ENCODE assay signal across 1 cellular context in genomic region chr1:15038232-15039016, GRCh38.
A peak's percentile ranks its signal among the peaks of the same experiment; 100 is the strongest.
TF ChIP-seq lines count a peak whose summit lies in the region.

No MANE protein-coding gene starts in this region.

TF ChIP-seq in K562, 482 proteins besides CTCF, POLR2A, EP300 and RAD21 (continued from another document and continues in another):
- TF ChIP-seq, protein P1, sequence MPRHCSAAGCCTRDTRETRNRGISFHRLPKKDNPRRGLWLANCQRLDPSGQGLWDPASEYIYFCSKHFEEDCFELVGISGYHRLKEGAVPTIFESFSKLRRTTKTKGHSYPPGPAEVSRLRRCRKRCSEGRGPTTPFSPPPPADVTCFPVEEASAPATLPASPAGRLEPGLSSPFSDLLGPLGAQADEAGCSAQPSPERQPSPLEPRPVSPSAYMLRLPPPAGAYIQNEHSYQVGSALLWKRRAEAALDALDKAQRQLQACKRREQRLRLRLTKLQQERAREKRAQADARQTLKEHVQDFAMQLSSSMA (CRISPR knock-in tag; IDR thresholded peaks at IDR 0.05), result no peak
- TF ChIP-seq HNRNPUL1 (IDR thresholded peaks at IDR 0.05; ENCODE audit: low read length) (no peak), BRF1 (IDR thresholded peaks at IDR 0.05; ENCODE audit: borderline replicate concordance, extremely low read depth, insufficient read length) (no peak), NR4A1 (CRISPR knock-in tag; IDR thresholded peaks at IDR 0.05) (no peak), NR4A1 (tag; IDR thresholded peaks at IDR 0.05) (no peak), BMI1 (IDR thresholded peaks at IDR 0.05; ENCODE audit: low read length) (no peak), E2F1 (CRISPR knock-in tag; IDR thresholded peaks at IDR 0.05) (no peak), NFATC3 (IDR thresholded peaks at IDR 0.05) (no peak), ZNF143 (CRISPR knock-in tag; IDR thresholded peaks at IDR 0.05) (no peak), PHF8 (IDR thresholded peaks at IDR 0.05; ENCODE audit: borderline replicate concordance, low read length) (no peak), CBX1 (IDR thresholded peaks at IDR 0.05; ENCODE audit: low read depth) (0 out of 2 replicates have a peak, but pooled peaks have one; percentile 36), RBM22 (IDR thresholded peaks at IDR 0.05; ENCODE audit: low read depth, low read length, poor library complexity, severe bottlenecking) (no peak), ELK3 (CRISPR knock-in tag; IDR thresholded peaks at IDR 0.05) (no peak), CTCFL (IDR thresholded peaks at IDR 0.05; ENCODE audit: borderline replicate concordance, insufficient read depth, low read depth, low read length, poor library complexity, severe bottlenecking) (peak; percentile 52), MYNN (IDR thresholded peaks at IDR 0.05) (0 out of 2 replicates have a peak, but pooled peaks have one; percentile 29), MYNN (CRISPR knock-in tag; IDR thresholded peaks at IDR 0.05) (no peak), FOXP1 (CRISPR knock-in tag; IDR thresholded peaks at IDR 0.05) (no peak), TSC22D4 (tag; IDR thresholded peaks at IDR 0.05) (no peak), GATAD2A (IDR thresholded peaks at IDR 0.05) (no peak), ZKSCAN8 (CRISPR knock-in tag; IDR thresholded peaks at IDR 0.05) (peak; percentile 100), COPS2 (conservative IDR thresholded peaks at IDR 0.05) (no peak), XRCC5 (IDR thresholded peaks at IDR 0.05; ENCODE audit: low read depth, low read length) (no peak), ZNF121 (CRISPR knock-in tag; conservative IDR thresholded peaks at IDR 0.05) (no peak; the same call in 1 of the 2 replicates), ZNF146 (CRISPR knock-in tag; IDR thresholded peaks at IDR 0.05; ENCODE audit: unreplicated experiment) (no peak), SAFB2 (IDR thresholded peaks at IDR 0.05; ENCODE audit: borderline replicate concordance, low read depth, low read length, severe bottlenecking) (no peak), TGIF2 (CRISPR knock-in tag; IDR thresholded peaks at IDR 0.05) (no peak), SMARCA4 (IDR thresholded peaks at IDR 0.05) (peak; percentile 44; the same call in 1 of the 2 replicates), SP1 (CRISPR knock-in tag; IDR thresholded peaks at IDR 0.05) (no peak), MAFF (IDR thresholded peaks at IDR 0.05; ENCODE audit: low read length) (no peak), KDM1A (IDR thresholded peaks at IDR 0.05) (peak; percentile 73 to 85), PTTG1 (tag; IDR thresholded peaks at IDR 0.05; ENCODE audit: low read depth) (no peak), XRCC3 (IDR thresholded peaks at IDR 0.05) (no peak), NR2F6 (CRISPR knock-in tag; IDR thresholded peaks at IDR 0.05) (no peak), ZNF232 (CRISPR knock-in tag; IDR thresholded peaks at IDR 0.05) (no peak), MXI1 (IDR thresholded peaks at IDR 0.05; ENCODE audit: low read depth, low read length) (no peak), MYC (IDR thresholded peaks at IDR 0.05; ENCODE audit: low read depth, low read length) (no peak), MYC (CRISPR knock-in tag; IDR thresholded peaks at IDR 0.05; ENCODE audit: borderline replicate concordance, low read depth) (no peak), MAFG (tag; conservative IDR thresholded peaks at IDR 0.05) (no peak), SMAD1 (IDR thresholded peaks at IDR 0.05; ENCODE audit: low read depth, low read length, partially characterized antibody) (no peak), RBM14 (IDR thresholded peaks at IDR 0.05; ENCODE audit: borderline replicate concordance, insufficient read depth, low read depth, low read length) (no peak), HDAC2 (IDR thresholded peaks at IDR 0.05) (peak; percentile 69; the same call in 1 of the 2 replicates), EHMT2 (IDR thresholded peaks at IDR 0.05) (no peak), U2AF2 (optimal IDR thresholded peaks at IDR 0.05; ENCODE audit: low read depth, low read length) (no peak), E2F5 (CRISPR knock-in tag; IDR thresholded peaks at IDR 0.05) (no peak), RNF2 (IDR thresholded peaks at IDR 0.05) (no peak), ZBTB43 (CRISPR knock-in tag; IDR thresholded peaks at IDR 0.05) (no peak), ARID1B (IDR thresholded peaks at IDR 0.05) (0 out of 2 replicates have a peak, but pooled peaks have one; percentile 20), ESRRB (CRISPR knock-in tag; IDR thresholded peaks at IDR 0.05; ENCODE audit: borderline replicate concordance) (no peak), HNRNPL (IDR thresholded peaks at IDR 0.05; ENCODE audit: low read depth, low read length) (0 out of 2 replicates have a peak, but pooled peaks have one; percentile 35), CBFB (CRISPR knock-in tag; IDR thresholded peaks at IDR 0.05) (no peak)
- TF ChIP-seq, protein P2, sequence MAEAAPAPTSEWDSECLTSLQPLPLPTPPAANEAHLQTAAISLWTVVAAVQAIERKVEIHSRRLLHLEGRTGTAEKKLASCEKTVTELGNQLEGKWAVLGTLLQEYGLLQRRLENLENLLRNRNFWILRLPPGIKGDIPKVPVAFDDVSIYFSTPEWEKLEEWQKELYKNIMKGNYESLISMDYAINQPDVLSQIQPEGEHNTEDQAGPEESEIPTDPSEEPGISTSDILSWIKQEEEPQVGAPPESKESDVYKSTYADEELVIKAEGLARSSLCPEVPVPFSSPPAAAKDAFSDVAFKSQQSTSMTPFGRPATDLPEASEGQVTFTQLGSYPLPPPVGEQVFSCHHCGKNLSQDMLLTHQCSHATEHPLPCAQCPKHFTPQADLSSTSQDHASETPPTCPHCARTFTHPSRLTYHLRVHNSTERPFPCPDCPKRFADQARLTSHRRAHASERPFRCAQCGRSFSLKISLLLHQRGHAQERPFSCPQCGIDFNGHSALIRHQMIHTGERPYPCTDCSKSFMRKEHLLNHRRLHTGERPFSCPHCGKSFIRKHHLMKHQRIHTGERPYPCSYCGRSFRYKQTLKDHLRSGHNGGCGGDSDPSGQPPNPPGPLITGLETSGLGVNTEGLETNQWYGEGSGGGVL (CRISPR knock-in tag; IDR thresholded peaks at IDR 0.05), result no peak
- TF ChIP-seq, protein P3, sequence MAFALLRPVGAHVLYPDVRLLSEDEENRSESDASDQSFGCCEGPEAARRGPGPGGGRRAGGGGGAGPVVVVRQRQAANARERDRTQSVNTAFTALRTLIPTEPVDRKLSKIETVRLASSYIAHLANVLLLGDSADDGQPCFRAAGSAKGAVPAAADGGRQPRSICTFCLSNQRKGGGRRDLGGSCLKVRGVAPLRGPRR (CRISPR knock-in tag; IDR thresholded peaks at IDR 0.05), result no peak
- TF ChIP-seq, protein P4, sequence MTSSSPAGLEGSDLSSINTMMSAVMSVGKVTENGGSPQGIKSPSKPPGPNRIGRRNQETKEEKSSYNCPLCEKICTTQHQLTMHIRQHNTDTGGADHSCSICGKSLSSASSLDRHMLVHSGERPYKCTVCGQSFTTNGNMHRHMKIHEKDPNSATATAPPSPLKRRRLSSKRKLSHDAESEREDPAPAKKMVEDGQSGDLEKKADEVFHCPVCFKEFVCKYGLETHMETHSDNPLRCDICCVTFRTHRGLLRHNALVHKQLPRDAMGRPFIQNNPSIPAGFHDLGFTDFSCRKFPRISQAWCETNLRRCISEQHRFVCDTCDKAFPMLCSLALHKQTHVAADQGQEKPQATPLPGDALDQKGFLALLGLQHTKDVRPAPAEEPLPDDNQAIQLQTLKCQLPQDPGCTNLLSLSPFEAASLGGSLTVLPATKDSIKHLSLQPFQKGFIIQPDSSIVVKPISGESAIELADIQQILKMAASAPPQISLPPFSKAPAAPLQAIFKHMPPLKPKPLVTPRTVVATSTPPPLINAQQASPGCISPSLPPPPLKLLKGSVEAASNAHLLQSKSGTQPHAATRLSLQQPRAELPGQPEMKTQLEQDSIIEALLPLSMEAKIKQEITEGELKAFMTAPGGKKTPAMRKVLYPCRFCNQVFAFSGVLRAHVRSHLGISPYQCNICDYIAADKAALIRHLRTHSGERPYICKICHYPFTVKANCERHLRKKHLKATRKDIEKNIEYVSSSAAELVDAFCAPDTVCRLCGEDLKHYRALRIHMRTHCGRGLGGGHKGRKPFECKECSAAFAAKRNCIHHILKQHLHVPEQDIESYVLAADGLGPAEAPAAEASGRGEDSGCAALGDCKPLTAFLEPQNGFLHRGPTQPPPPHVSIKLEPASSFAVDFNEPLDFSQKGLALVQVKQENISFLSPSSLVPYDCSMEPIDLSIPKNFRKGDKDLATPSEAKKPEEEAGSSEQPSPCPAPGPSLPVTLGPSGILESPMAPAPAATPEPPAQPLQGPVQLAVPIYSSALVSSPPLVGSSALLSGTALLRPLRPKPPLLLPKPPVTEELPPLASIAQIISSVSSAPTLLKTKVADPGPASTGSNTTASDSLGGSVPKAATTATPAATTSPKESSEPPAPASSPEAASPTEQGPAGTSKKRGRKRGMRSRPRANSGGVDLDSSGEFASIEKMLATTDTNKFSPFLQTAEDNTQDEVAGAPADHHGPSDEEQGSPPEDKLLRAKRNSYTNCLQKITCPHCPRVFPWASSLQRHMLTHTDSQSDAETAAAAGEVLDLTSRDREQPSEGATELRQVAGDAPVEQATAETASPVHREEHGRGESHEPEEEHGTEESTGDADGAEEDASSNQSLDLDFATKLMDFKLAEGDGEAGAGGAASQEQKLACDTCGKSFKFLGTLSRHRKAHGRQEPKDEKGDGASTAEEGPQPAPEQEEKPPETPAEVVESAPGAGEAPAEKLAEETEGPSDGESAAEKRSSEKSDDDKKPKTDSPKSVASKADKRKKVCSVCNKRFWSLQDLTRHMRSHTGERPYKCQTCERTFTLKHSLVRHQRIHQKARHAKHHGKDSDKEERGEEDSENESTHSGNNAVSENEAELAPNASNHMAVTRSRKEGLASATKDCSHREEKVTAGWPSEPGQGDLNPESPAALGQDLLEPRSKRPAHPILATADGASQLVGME (CRISPR knock-in tag; IDR thresholded peaks at IDR 0.05), result no peak
- TF ChIP-seq, protein P5, sequence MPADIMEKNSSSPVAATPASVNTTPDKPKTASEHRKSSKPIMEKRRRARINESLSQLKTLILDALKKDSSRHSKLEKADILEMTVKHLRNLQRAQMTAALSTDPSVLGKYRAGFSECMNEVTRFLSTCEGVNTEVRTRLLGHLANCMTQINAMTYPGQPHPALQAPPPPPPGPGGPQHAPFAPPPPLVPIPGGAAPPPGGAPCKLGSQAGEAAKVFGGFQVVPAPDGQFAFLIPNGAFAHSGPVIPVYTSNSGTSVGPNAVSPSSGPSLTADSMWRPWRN (IDR thresholded peaks at IDR 0.05; ENCODE audit: low read depth), result no peak
- TF ChIP-seq, protein P6, sequence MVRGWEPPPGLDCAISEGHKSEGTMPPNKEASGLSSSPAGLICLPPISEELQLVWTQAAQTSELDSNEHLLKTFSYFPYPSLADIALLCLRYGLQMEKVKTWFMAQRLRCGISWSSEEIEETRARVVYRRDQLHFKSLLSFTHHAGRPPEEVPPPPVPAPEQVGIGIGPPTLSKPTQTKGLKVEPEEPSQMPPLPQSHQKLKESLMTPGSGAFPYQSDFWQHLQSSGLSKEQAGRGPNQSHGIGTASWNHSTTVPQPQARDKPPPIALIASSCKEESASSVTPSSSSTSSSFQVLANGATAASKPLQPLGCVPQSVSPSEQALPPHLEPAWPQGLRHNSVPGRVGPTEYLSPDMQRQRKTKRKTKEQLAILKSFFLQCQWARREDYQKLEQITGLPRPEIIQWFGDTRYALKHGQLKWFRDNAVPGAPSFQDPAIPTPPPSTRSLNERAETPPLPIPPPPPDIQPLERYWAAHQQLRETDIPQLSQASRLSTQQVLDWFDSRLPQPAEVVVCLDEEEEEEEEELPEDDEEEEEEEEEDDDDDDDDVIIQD (CRISPR knock-in tag; IDR thresholded peaks at IDR 0.05), result no peak
